20 cellular contexts compared by ENCODE assay signal in genomic region chr22:36991220-36991619, GRCh38.
"Had no signal": no experiment of that assay in that cellular context is flagged by ENCODE, and none has a peak within 500 bp of the region (broad histone marks: within the 10 kb centered on the region; RNA-seq: fewer than 3 reads in every experiment).

No MANE protein-coding gene starts in this region.

- H3K9me3 ChIP-seq: thoracic aorta had no signal

- H2AFZ ChIP-seq: hepatocyte, neural progenitor cell had no signal

- H3K4me2 ChIP-seq: hepatocyte, neural progenitor cell had no signal

- H3K4me1 ChIP-seq: lower lobe of right lung, neural progenitor cell, spleen had no signal

- FAIRE-seq: endometrium, keratinocyte had no signal

- H3K9ac ChIP-seq: neural progenitor cell had no signal

- H3K79me2 ChIP-seq: hepatocyte had no signal

- H3K36me3 ChIP-seq: lower lobe of right lung, neural progenitor cell, spleen, thoracic aorta had no signal

- H3K27ac ChIP-seq: hepatocyte, lower lobe of right lung, neural progenitor cell, spleen, thoracic aorta had no signal

- ATAC-seq: activated CD8-positive, alpha-beta T cell treated with anti-CD3 and anti-CD28 coated beads, Interleukin-2, amount 10 ng/mL, durations not matched to agents 7 days and 5 days; left lobe of liver; lower lobe of right lung; naive thymus-derived CD4-positive, alpha-beta T cell had no signal

- H3K27me3 ChIP-seq: hepatocyte had no signal

- DNase-seq: activated CD4-positive, alpha-beta T cell treated with anti-CD3 and anti-CD28 coated beads, Interleukin-2, amount 50 U/mL, for 1 hour; activated CD4-positive, CD25-positive, alpha-beta regulatory T cell treated with anti-CD3 and anti-CD28 coated beads, Interleukin-2, amount 50 U/mL, for 72 hours; activated CD8-positive, alpha-beta T cell treated with anti-CD3 and anti-CD28 coated beads, Interleukin-2, amount 10 ng/mL, durations not matched to agents 7 days and 5 days; activated gamma-delta T cell; aorta; foreskin melanocyte; glutamatergic neuron; lower lobe of right lung; naive thymus-derived CD4-positive, alpha-beta T cell; posterior cingulate gyrus; retina; spleen; stimulated activated CD4-positive, alpha-beta T cell treated with anti-CD3 and anti-CD28 coated beads, Interleukin-4, amount 100 ng/mL, for 1 hour; stimulated activated naive CD4-positive, alpha-beta T cell had no signal

- H3K4me3 ChIP-seq: hepatocyte, lower lobe of right lung, neural progenitor cell, spleen, thoracic aorta had no signal
